Comparison of ENCODE assay signal across 1 cellular context in genomic region chr17:43542854-43543253, GRCh38.
TF ChIP-seq lines count a peak whose summit lies in the region.

No MANE protein-coding gene starts in this region.

TF ChIP-seq in GM23338, 12 proteins besides CTCF, POLR2A, EP300 and RAD21 (continued from another document):
- TF ChIP-seq NANOG (IDR thresholded peaks at IDR 0.05; ENCODE audit: borderline replicate concordance): no peak
- TF ChIP-seq POLR2AphosphoS5 (IDR thresholded peaks at IDR 0.05; ENCODE audit: low read depth): no peak
- no peak for TF ChIP-seq CREB1 (CRISPR knock-in tag; IDR thresholded peaks at IDR 0.05; ENCODE audit: low read depth)
- TF ChIP-seq EZH2phosphoT487 (IDR thresholded peaks at IDR 0.05; ENCODE audit: unreplicated experiment): no peak
- TF ChIP-seq, protein P1, sequence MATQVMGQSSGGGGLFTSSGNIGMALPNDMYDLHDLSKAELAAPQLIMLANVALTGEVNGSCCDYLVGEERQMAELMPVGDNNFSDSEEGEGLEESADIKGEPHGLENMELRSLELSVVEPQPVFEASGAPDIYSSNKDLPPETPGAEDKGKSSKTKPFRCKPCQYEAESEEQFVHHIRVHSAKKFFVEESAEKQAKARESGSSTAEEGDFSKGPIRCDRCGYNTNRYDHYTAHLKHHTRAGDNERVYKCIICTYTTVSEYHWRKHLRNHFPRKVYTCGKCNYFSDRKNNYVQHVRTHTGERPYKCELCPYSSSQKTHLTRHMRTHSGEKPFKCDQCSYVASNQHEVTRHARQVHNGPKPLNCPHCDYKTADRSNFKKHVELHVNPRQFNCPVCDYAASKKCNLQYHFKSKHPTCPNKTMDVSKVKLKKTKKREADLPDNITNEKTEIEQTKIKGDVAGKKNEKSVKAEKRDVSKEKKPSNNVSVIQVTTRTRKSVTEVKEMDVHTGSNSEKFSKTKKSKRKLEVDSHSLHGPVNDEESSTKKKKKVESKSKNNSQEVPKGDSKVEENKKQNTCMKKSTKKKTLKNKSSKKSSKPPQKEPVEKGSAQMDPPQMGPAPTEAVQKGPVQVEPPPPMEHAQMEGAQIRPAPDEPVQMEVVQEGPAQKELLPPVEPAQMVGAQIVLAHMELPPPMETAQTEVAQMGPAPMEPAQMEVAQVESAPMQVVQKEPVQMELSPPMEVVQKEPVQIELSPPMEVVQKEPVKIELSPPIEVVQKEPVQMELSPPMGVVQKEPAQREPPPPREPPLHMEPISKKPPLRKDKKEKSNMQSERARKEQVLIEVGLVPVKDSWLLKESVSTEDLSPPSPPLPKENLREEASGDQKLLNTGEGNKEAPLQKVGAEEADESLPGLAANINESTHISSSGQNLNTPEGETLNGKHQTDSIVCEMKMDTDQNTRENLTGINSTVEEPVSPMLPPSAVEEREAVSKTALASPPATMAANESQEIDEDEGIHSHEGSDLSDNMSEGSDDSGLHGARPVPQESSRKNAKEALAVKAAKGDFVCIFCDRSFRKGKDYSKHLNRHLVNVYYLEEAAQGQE (IDR thresholded peaks at IDR 0.05; ENCODE audit: unreplicated experiment): no peak
- no peak for TF ChIP-seq ZNF462 (CRISPR knock-in tag; IDR thresholded peaks at IDR 0.05)
- no peak for TF ChIP-seq JUNB (IDR thresholded peaks at IDR 0.05; ENCODE audit: unreplicated experiment)
